ENCODE assay signal across 16 cellular contexts in the genomic region with DNA sequence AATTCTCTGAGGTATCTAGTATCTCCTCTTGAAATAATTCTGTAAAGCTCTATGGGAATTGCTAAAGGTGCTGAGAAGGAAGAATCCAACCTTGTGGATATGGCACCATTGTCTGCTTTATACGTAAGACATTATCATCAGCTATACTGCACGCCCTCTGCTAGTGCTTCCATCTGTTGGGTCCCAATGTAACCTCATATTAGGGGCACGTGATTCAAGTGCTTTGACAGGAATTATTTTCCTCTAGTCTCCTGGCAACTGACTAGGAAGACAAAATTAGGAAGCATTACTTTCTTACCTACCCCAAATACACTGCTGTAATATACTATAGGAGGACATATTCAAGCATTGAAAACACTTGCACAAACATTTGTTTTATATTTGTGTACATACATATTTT. TPM values are rescaled to one million over a fixed set of nuclear protein-coding genes. Genes with fewer than 3 reads are reported as not detected.
DNase-seq lines count a peak whose midpoint lies in the region; ATAC-seq, FAIRE-seq and TF ChIP-seq lines count a peak whose summit lies in the region.
"Had no signal": no experiment of that assay in that cellular context is flagged by ENCODE, and none has a peak within 500 bp of the region (broad histone marks: within the 10 kb centered on the region; RNA-seq: fewer than 3 reads in every experiment).

No MANE protein-coding gene starts in this region.

- H3K36me3 ChIP-seq in left ventricle myocardium inferior (peaks cover 96% of the 10 kb centered on the region), keratinocyte (ENCODE audit: control insufficient read depth in 2 of 2, extremely low read depth in 1 of 2, insufficient read depth in 2 of 2, low read length in 2 of 2) (peaks cover 7 to 15% of the 10 kb centered on the region in 2 experiments), tibial artery (peaks cover 84 to 91% (median 90%) of the 10 kb centered on the region in 3 donors)

- no peaks in the 10 kb centered on the region for H3K27me3 ChIP-seq in left ventricle myocardium inferior (ENCODE audit: low read depth)
- H3K27me3 ChIP-seq in keratinocyte (ENCODE audit: control insufficient read depth, extremely low read depth, insufficient read depth, low read length), result no peaks in the 10 kb centered on the region
- no peaks in the 10 kb centered on the region for H3K27me3 ChIP-seq in tibial artery

- H3K4me2 ChIP-seq in keratinocyte (ENCODE audit: control insufficient read depth, extremely low read depth, insufficient read depth, low read depth, low read length), result no peak overlapping the region

- no peak for DNase-seq in activated CD4-positive, alpha-beta T cell treated with anti-CD3 and anti-CD28 coated beads for 36 hours
- DNase-seq in activated CD4-positive, alpha-beta T cell treated with anti-CD3 and anti-CD28 coated beads for 4 hours, result no peak
- no peak for DNase-seq in left ventricle myocardium inferior
- no peak for DNase-seq in cardiac septum (ENCODE audit: low spot score)
- DNase-seq in NCI-H524 (lab: John Stamatoyannopoulos, UW), result peak; percentile 9 to 72
- no peak for DNase-seq in keratinocyte (ENCODE audit: low read depth, low spot score)
- no peak for DNase-seq in tibial artery
- DNase-seq: C1 segment of cervical spinal cord; CD4-positive, alpha-beta T cell; DMS79; GM23248 had no signal

- no peak for ATAC-seq in activated CD4-positive, alpha-beta T cell treated with anti-CD3 and anti-CD28 coated beads for 36 hours
- ATAC-seq: HCT116 had no signal

- H3K79me2 ChIP-seq in keratinocyte (ENCODE audit: control insufficient read depth, insufficient read depth, low read length), result peaks cover 10% of the 10 kb centered on the region

- CTCF ChIA-PET in activated CD4-positive, alpha-beta T cell treated with anti-CD3 and anti-CD28 coated beads for 36 hours (lab: Charles Lee), result interaction anchor here (0.7 to 1.6 kb wide), 3 partner anchors 10 to 270 kb away, joined by 3 to 4 read pairs (median 3); no protein-coding TSS in a partner anchor

- H3K4me1 Mint-ChIP-seq in activated CD4-positive, alpha-beta T cell treated with anti-CD3 and anti-CD28 coated beads for 36 hours, result peaks cover 11% of the 10 kb centered on the region
- H3K4me1 Mint-ChIP-seq: B cell had no signal

- TF ChIP-seq CTCF in left ventricle myocardium inferior (IDR thresholded peaks at IDR 0.05; ENCODE audit: borderline replicate concordance) (no peak), keratinocyte (optimal IDR thresholded peaks at IDR 0.05 in 1 of 3, IDR thresholded peaks at IDR 0.05 in 1 of 3, conservative IDR thresholded peaks at IDR 0.05 in 1 of 3; ENCODE audit: extremely low read depth in 1 of 3, insufficient read depth in 2 of 3, low read length in 3 of 3) (no peak), tibial artery (IDR thresholded peaks at IDR 0.05) (no peak)

- FAIRE-seq in keratinocyte (lab: Jason Lieb, UNC), result peak; percentile 9
- FAIRE-seq: GM12891, H54 had no signal

- H3K4me3 ChIP-seq in left ventricle myocardium inferior (no peak overlapping the region), keratinocyte (ENCODE audit: control insufficient read depth in 2 of 3, extremely low read depth in 1 of 3, insufficient read depth in 2 of 3, low read depth in 1 of 3, low read length in 3 of 3) (no peak overlapping the region), tibial artery (no peak overlapping the region)
- H3K4me3 ChIP-seq: GM23248 had no signal

- H3K4me1 ChIP-seq in left ventricle myocardium inferior (peaks cover 11% of the 10 kb centered on the region), keratinocyte (ENCODE audit: control insufficient read depth, extremely low read depth, insufficient read depth, low read length) (peaks cover 14% of the 10 kb centered on the region), tibial artery (no peaks in the 10 kb centered on the region)

- POLR2A ChIA-PET in activated CD4-positive, alpha-beta T cell treated with anti-CD3 and anti-CD28 coated beads for 36 hours (lab: Charles Lee), result no interaction called here

- intact Hi-C loops in activated CD4-positive, alpha-beta T cell treated with anti-CD3 and anti-CD28 coated beads for 36 hours (cut with DNase I, micrococcal nuclease), result no loop called here
- intact Hi-C loops in left ventricle myocardium inferior (cut with micrococcal nuclease), result loop anchor here (10.0 kb wide), 1 partner anchor 87 kb away; the partner anchor contains the start of gene SECISBP2L
- intact Hi-C loops in cardiac septum (cut with DNase I), result no loop called here
- intact Hi-C loops in tibial artery (cut with DNase I; ENCODE audit: low total_unique reads), result no loop called here

- H3K4me3 Mint-ChIP-seq in activated CD4-positive, alpha-beta T cell treated with anti-CD3 and anti-CD28 coated beads for 36 hours, result no peak overlapping the region
- H3K4me3 Mint-ChIP-seq: B cell; CD4-positive, alpha-beta T cell had no signal

- no peak overlapping the region for H3K9ac ChIP-seq in keratinocyte (ENCODE audit: control insufficient read depth, extremely low read depth, insufficient read depth, low read length)
- H3K9ac ChIP-seq: GM23248 had no signal

- H3K27ac ChIP-seq in left ventricle myocardium inferior (replicated peaks) (peak overlapping the region; percentile 4), keratinocyte (ENCODE audit: control insufficient read depth, insufficient read depth, low read length) (no peak overlapping the region), tibial artery (no peak overlapping the region)
- H3K27ac ChIP-seq: GM23248, HL-60 had no signal

- no peaks in the 10 kb centered on the region for H4K20me1 ChIP-seq in keratinocyte (ENCODE audit: control insufficient read depth, extremely low read depth, insufficient read depth, low read length)

- dilution Hi-C loops in keratinocyte (cut with MboI; ENCODE audit: extremely low pct_ligation_motif_present, low sequenced_read_pairs), result loop anchor here (25.0 kb wide), 1 partner anchor 94 kb away; the partner anchor contains the start of gene SECISBP2L

- peak overlapping the region; percentile 25 for H3K27ac Mint-ChIP-seq in activated CD4-positive, alpha-beta T cell treated with anti-CD3 and anti-CD28 coated beads for 36 hours
- H3K27ac Mint-ChIP-seq: B cell; CD4-positive, alpha-beta T cell had no signal

- no peaks in the 10 kb centered on the region for H3K9me3 Mint-ChIP-seq in activated CD4-positive, alpha-beta T cell treated with anti-CD3 and anti-CD28 coated beads for 36 hours (ENCODE audit: low read depth)
- H3K9me3 Mint-ChIP-seq: CD4-positive, alpha-beta T cell had no signal

- no peaks in the 10 kb centered on the region for H3K27me3 Mint-ChIP-seq in activated CD4-positive, alpha-beta T cell treated with anti-CD3 and anti-CD28 coated beads for 36 hours
- H3K27me3 Mint-ChIP-seq: B cell; CD4-positive, alpha-beta T cell had no signal

- no peaks in the 10 kb centered on the region for H3K9me1 ChIP-seq in keratinocyte (ENCODE audit: control insufficient read depth, extremely low read depth, insufficient read depth, low read length)

- no peak overlapping the region for H2AFZ ChIP-seq in keratinocyte (ENCODE audit: control insufficient read depth, low read length)
- H2AFZ ChIP-seq: GM23248 had no signal

- H3K9me3 ChIP-seq in left ventricle myocardium inferior (replicated peaks) (no peaks in the 10 kb centered on the region), keratinocyte (ENCODE audit: control insufficient read depth, low read depth, low read length) (no peaks in the 10 kb centered on the region), tibial artery (no peaks in the 10 kb centered on the region)

- H3K36me3 Mint-ChIP-seq in activated CD4-positive, alpha-beta T cell treated with anti-CD3 and anti-CD28 coated beads for 36 hours (ENCODE audit: low read depth), result peaks cover 41% of the 10 kb centered on the region

RNA-seq across cellular contexts. Expression of gene COPS2, which starts 24.0 kb away (rescaled TPM):
- total RNA-seq in activated CD4-positive, alpha-beta T cell treated with anti-CD3 and anti-CD28 coated beads for 36 hours, result 10 to 100 TPM; 82.6 to 95.9 TPM
- 79.5 TPM for total RNA-seq in left ventricle myocardium inferior
- total RNA-seq in cardiac septum, result 71.6 TPM
- polyA plus RNA-seq in keratinocyte, result 51.3 to 114 TPM (median 52.7 TPM) in 3 replicates
- 150 TPM for polyA plus RNA-seq in keratinocyte (2011; ENCODE audit: low read depth)
- polyA plus RNA-seq in keratinocyte (2011; cell fraction: cytosol; rRNA removed), result 49.1 and 109 TPM in 2 replicates
- polyA plus RNA-seq in keratinocyte (2011; cell fraction: nucleus; rRNA removed), result 29.2 and 39.9 TPM in 2 replicates
- 68.1 and 69.4 TPM in 2 replicates for polyA plus RNA-seq in keratinocyte (2012; ENCODE audit: low replicate concordance)
- 10.5 to 62.8 TPM (median 23.2 TPM) in 3 replicates for polyA minus RNA-seq in keratinocyte
- polyA minus RNA-seq in keratinocyte (2011; cell fraction: cytosol; rRNA and poly(A)+ RNA removed), result 25.9 TPM
- polyA minus RNA-seq in keratinocyte (2011; cell fraction: nucleus; rRNA and poly(A)+ RNA removed), result 13.9 and 32.0 TPM in 2 replicates

RNA-seq across cellular contexts. Expression of gene GALK2, which starts 38.6 kb away (rescaled TPM):
- total RNA-seq in activated CD4-positive, alpha-beta T cell treated with anti-CD3 and anti-CD28 coated beads for 36 hours, result 10 to 100 TPM; 19.9 to 27.1 TPM
- total RNA-seq in left ventricle myocardium inferior, result 39.3 TPM
- total RNA-seq in cardiac septum, result 27.9 TPM
- polyA plus RNA-seq in keratinocyte, result 20.7 to 29.7 TPM (median 29.7 TPM) in 3 replicates
- 14.3 TPM for polyA plus RNA-seq in keratinocyte (2011; ENCODE audit: low read depth)
- 14.9 and 19.7 TPM in 2 replicates for polyA plus RNA-seq in keratinocyte (2011; cell fraction: cytosol; rRNA removed)
- polyA plus RNA-seq in keratinocyte (2011; cell fraction: nucleus; rRNA removed), result 21.6 and 24.9 TPM in 2 replicates
- polyA plus RNA-seq in keratinocyte (2012; ENCODE audit: low replicate concordance), result 19.6 and 22.5 TPM in 2 replicates
- 16.0 to 35.2 TPM (median 29.2 TPM) in 3 replicates for polyA minus RNA-seq in keratinocyte
- polyA minus RNA-seq in keratinocyte (2011; cell fraction: cytosol; rRNA and poly(A)+ RNA removed), result 10.7 TPM
- 19.0 and 26.9 TPM in 2 replicates for polyA minus RNA-seq in keratinocyte (2011; cell fraction: nucleus; rRNA and poly(A)+ RNA removed)

Comparison
In these comparisons a context has a peak if more than half of its experiments do, and no peak if none do; other contexts are left out.
1. DNase-seq: peak in NCI-H524 (2 of 2); none in activated CD4-positive, alpha-beta T cell treated with anti-CD3 and anti-CD28 coated beads for 36 hours (single experiment), activated CD4-positive, alpha-beta T cell treated with anti-CD3 and anti-CD28 coated beads for 4 hours (0 of 2), left ventricle myocardium inferior (single experiment), cardiac septum (single experiment), keratinocyte (single experiment) and tibial artery (0 of 2).